ENCODE assay signal across 18 cellular contexts in genomic region chr17:40608061-40608581, GRCh38. TPM values are rescaled to one million over a fixed set of nuclear protein-coding genes. Genes with fewer than 3 reads are reported as not detected.
A peak's percentile ranks its signal among the peaks of the same experiment; 100 is the strongest.
DNase-seq lines count a peak whose midpoint lies in the region; ATAC-seq and TF ChIP-seq lines count a peak whose summit lies in the region.
"Had no signal": no experiment of that assay in that cellular context is flagged by ENCODE, and none has a peak within 500 bp of the region (broad histone marks: within the 10 kb centered on the region; RNA-seq: fewer than 3 reads in every experiment).

No MANE protein-coding gene starts in this region.

- H3K36me3 ChIP-seq in lung (ENCODE audit: control insufficient read depth in 2 of 2, insufficient read depth in 2 of 2, low read length in 2 of 2): no peaks in the 10 kb centered on the region
- H3K36me3 ChIP-seq in upper lobe of right lung: no peaks in the 10 kb centered on the region

- H3K4me3 Mint-ChIP-seq in activated naive CD4-positive, alpha-beta T cell treated with anti-CD3 and anti-CD28 coated beads, Interleukin-2, amount 10 ng/mL, durations not matched to agents 7 days and 5 days: no peak overlapping the region
- peak overlapping the region; percentile 39 for H3K4me3 Mint-ChIP-seq in activated T-helper 1 cell treated with anti-CD3 and anti-CD28 coated beads, Interleukin-12 subunit alpha, Interleukin-12 subunit beta, Interleukin-2, Interleukin-4 antibody, amounts not matched to agents 30 ng/mL and 10 ng/mL and 1 ng/mL, durations not matched to agents 14 hours and 24 hours and 36 hours
- H3K4me3 Mint-ChIP-seq: nephron progenitor cell had no signal

- H3K27ac Mint-ChIP-seq in activated naive CD4-positive, alpha-beta T cell treated with anti-CD3 and anti-CD28 coated beads, Interleukin-2, amount 10 ng/mL, durations not matched to agents 7 days and 5 days: peak overlapping the region; percentile 86
- H3K27ac Mint-ChIP-seq in activated T-helper 1 cell treated with anti-CD3 and anti-CD28 coated beads, Interleukin-12 subunit alpha, Interleukin-12 subunit beta, Interleukin-2, Interleukin-4 antibody, amounts not matched to agents 30 ng/mL and 10 ng/mL and 1 ng/mL, durations not matched to agents 14 hours and 24 hours and 36 hours: peak overlapping the region; percentile 93
- H3K27ac Mint-ChIP-seq: nephron progenitor cell had no signal

- no peak for TF ChIP-seq CTCF in lung (IDR thresholded peaks at IDR 0.05; ENCODE audit: control extremely low read depth, extremely low read depth)
- TF ChIP-seq CTCF in upper lobe of right lung (IDR thresholded peaks at IDR 0.05): no peak

- ATAC-seq in lung (ENCODE audit: insufficient read depth, low FRiP score): no peak
- ATAC-seq in upper lobe of right lung: peak; percentile 14

- intact Hi-C loops in activated T-helper 1 cell treated with anti-CD3 and anti-CD28 coated beads, Interleukin-12 subunit alpha, Interleukin-12 subunit beta, Interleukin-2, Interleukin-4 antibody, amounts not matched to agents 30 ng/mL and 10 ng/mL and 1 ng/mL, durations not matched to agents 14 hours and 24 hours and 36 hours (cut with micrococcal nuclease): loop anchor here (1.0 to 5.0 kb wide), 2 partner anchors 10 to 161 kb away; no protein-coding TSS in a partner anchor
- intact Hi-C loops in upper lobe of right lung (cut with DNase I): no loop called here

- H3K27ac ChIP-seq in lung (ENCODE audit: low read depth in 1 of 2, low read length in 1 of 2): no peak overlapping the region
- H3K27ac ChIP-seq in upper lobe of right lung: no peak overlapping the region
- H3K27ac ChIP-seq: VCaP had no signal

- H3K36me3 Mint-ChIP-seq in activated naive CD4-positive, alpha-beta T cell treated with anti-CD3 and anti-CD28 coated beads, Interleukin-2, amount 10 ng/mL, durations not matched to agents 7 days and 5 days: peaks cover 8% of the 10 kb centered on the region
- H3K36me3 Mint-ChIP-seq in activated T-helper 1 cell treated with anti-CD3 and anti-CD28 coated beads, Interleukin-12 subunit alpha, Interleukin-12 subunit beta, Interleukin-2, Interleukin-4 antibody, amounts not matched to agents 30 ng/mL and 10 ng/mL and 1 ng/mL, durations not matched to agents 14 hours and 24 hours and 36 hours (ENCODE audit: low read depth): no peaks in the 10 kb centered on the region

- H3K4me1 Mint-ChIP-seq in activated naive CD4-positive, alpha-beta T cell treated with anti-CD3 and anti-CD28 coated beads, Interleukin-2, amount 10 ng/mL, durations not matched to agents 7 days and 5 days: peaks cover 98% of the 10 kb centered on the region
- peaks cover 93% of the 10 kb centered on the region for H3K4me1 Mint-ChIP-seq in activated T-helper 1 cell treated with anti-CD3 and anti-CD28 coated beads, Interleukin-12 subunit alpha, Interleukin-12 subunit beta, Interleukin-2, Interleukin-4 antibody, amounts not matched to agents 30 ng/mL and 10 ng/mL and 1 ng/mL, durations not matched to agents 14 hours and 24 hours and 36 hours (ENCODE audit: low read depth)

- H3K4me3 ChIP-seq in lung: no peak overlapping the region
- no peak overlapping the region for H3K4me3 ChIP-seq in upper lobe of right lung

- CTCF ChIA-PET in activated naive CD4-positive, alpha-beta T cell treated with anti-CD3 and anti-CD28 coated beads, Interleukin-2, amount 10 ng/mL, durations not matched to agents 7 days and 5 days (lab: Charles Lee): interaction anchor here (1.1 to 1.8 kb wide), 3 partner anchors 43 to 46 kb away, joined by 3 to 9 read pairs (median 3); partner anchors contain the start of gene CCR7

- DNase-seq in activated naive CD4-positive, alpha-beta T cell treated with anti-CD3 and anti-CD28 coated beads, Interleukin-2, amount 10 ng/mL, durations not matched to agents 7 days and 5 days: peak; percentile 47
- DNase-seq in activated naive CD4-positive, alpha-beta T cell treated with anti-CD3 and anti-CD28 coated beads, Interleukin-2, amount 50 U/mL, for 16 hours: no peak
- peak; percentile 24 for DNase-seq in activated T-helper 1 cell treated with anti-CD3 and anti-CD28 coated beads, Interleukin-12 subunit alpha, Interleukin-12 subunit beta, Interleukin-2, Interleukin-4 antibody, amounts not matched to agents 30 ng/mL and 10 ng/mL and 1 ng/mL, durations not matched to agents 14 hours and 24 hours and 36 hours (ENCODE audit: low spot score)
- DNase-seq in lung (ENCODE audit: low spot score) (peak; percentile 6), upper lobe of right lung (no peak), NCI-H446 treated with DMSO at 0.1 percent for 48 hours (lab: John Stamatoyannopoulos, UW) (no peak), kidney tubule cell (ENCODE audit: low spot score) (no peak), NCI-H226 (no peak)
- DNase-seq: Calu3, cortex of kidney, GOT3, Karpas-422, NCI-H1105 treated with DMSO at 0.1 percent for 48 hours, NCI-H748 treated with DMSO at 0.1 percent for 48 hours, nephron progenitor cell, SK-N-SH had no signal

- H3K4me1 ChIP-seq in lung (ENCODE audit: control insufficient read depth in 2 of 2, insufficient read depth in 2 of 2, low read length in 2 of 2) (peaks cover 0 to 11% of the 10 kb centered on the region in 2 donors), upper lobe of right lung (peaks cover 6% of the 10 kb centered on the region)

- no peaks in the 10 kb centered on the region for H3K9me3 ChIP-seq in lung (ENCODE audit: control insufficient read depth in 2 of 2, insufficient read depth in 1 of 2, low read length in 1 of 2)
- no peaks in the 10 kb centered on the region for H3K9me3 ChIP-seq in upper lobe of right lung
- H3K9me3 ChIP-seq: SK-N-SH had no signal

- no peaks in the 10 kb centered on the region for H3K27me3 ChIP-seq in lung (ENCODE audit: control insufficient read depth, insufficient read depth)
- H3K27me3 ChIP-seq in upper lobe of right lung: no peaks in the 10 kb centered on the region

- no peaks in the 10 kb centered on the region for H3K9me3 Mint-ChIP-seq in activated naive CD4-positive, alpha-beta T cell treated with anti-CD3 and anti-CD28 coated beads, Interleukin-2, amount 10 ng/mL, durations not matched to agents 7 days and 5 days
- H3K9me3 Mint-ChIP-seq in activated T-helper 1 cell treated with anti-CD3 and anti-CD28 coated beads, Interleukin-12 subunit alpha, Interleukin-12 subunit beta, Interleukin-2, Interleukin-4 antibody, amounts not matched to agents 30 ng/mL and 10 ng/mL and 1 ng/mL, durations not matched to agents 14 hours and 24 hours and 36 hours: no peaks in the 10 kb centered on the region
- H3K9me3 Mint-ChIP-seq: nephron progenitor cell had no signal

- WGBS in lung, 2 donors: 68 to 82% methylated on average over 6 of the region's 6 CpGs

- H3K27me3 Mint-ChIP-seq in activated naive CD4-positive, alpha-beta T cell treated with anti-CD3 and anti-CD28 coated beads, Interleukin-2, amount 10 ng/mL, durations not matched to agents 7 days and 5 days: no peaks in the 10 kb centered on the region
- H3K27me3 Mint-ChIP-seq in activated T-helper 1 cell treated with anti-CD3 and anti-CD28 coated beads, Interleukin-12 subunit alpha, Interleukin-12 subunit beta, Interleukin-2, Interleukin-4 antibody, amounts not matched to agents 30 ng/mL and 10 ng/mL and 1 ng/mL, durations not matched to agents 14 hours and 24 hours and 36 hours (ENCODE audit: insufficient read depth): peaks cover 3% of the 10 kb centered on the region

RNA-seq across cellular contexts. Expression of gene SMARCE1, which starts 39.5 kb away (rescaled TPM):
- 125 and 132 TPM in 2 replicates for total RNA-seq in activated T-helper 1 cell treated with anti-CD3 and anti-CD28 coated beads, Interleukin-12 subunit alpha, Interleukin-12 subunit beta, Interleukin-2, Interleukin-4 antibody, amounts not matched to agents 30 ng/mL and 10 ng/mL and 1 ng/mL, durations not matched to agents 14 hours and 24 hours and 36 hours
- 100 to 1,000 TPM in 1 of 2 donors, 10 to 100 TPM in 1; 76.4 to 137 TPM for total RNA-seq in lung
- 10 to 100 TPM; 55.2 to 58.1 TPM for polyA plus RNA-seq in lung
- total RNA-seq in upper lobe of right lung: 80.2 TPM

RNA-seq across cellular contexts. Expression of gene CCR7, which starts 42.8 kb away (rescaled TPM):
- 165 and 166 TPM in 2 replicates for total RNA-seq in activated T-helper 1 cell treated with anti-CD3 and anti-CD28 coated beads, Interleukin-12 subunit alpha, Interleukin-12 subunit beta, Interleukin-2, Interleukin-4 antibody, amounts not matched to agents 30 ng/mL and 10 ng/mL and 1 ng/mL, durations not matched to agents 14 hours and 24 hours and 36 hours
- 1 to 10 TPM; 1.8 to 4.0 TPM for total RNA-seq in lung
- 1 to 10 TPM; 2.1 to 5.9 TPM for polyA plus RNA-seq in lung
- 1.1 TPM for total RNA-seq in upper lobe of right lung
- total RNA-seq: Calu3, epithelial cell of proximal tubule had no signal
- polyA plus RNA-seq: SK-N-SH had no signal

RNA-seq across cellular contexts. Expression of gene KRT222, which starts 56.9 kb away (rescaled TPM):
- not detected in 2 replicates for total RNA-seq in activated T-helper 1 cell treated with anti-CD3 and anti-CD28 coated beads, Interleukin-12 subunit alpha, Interleukin-12 subunit beta, Interleukin-2, Interleukin-4 antibody, amounts not matched to agents 30 ng/mL and 10 ng/mL and 1 ng/mL, durations not matched to agents 14 hours and 24 hours and 36 hours
- under 1 TPM in 1 of 2 donors, not detected in 1; 0.18 TPM for total RNA-seq in lung
- under 1 TPM; 0.10 to 0.26 TPM for polyA plus RNA-seq in lung
- total RNA-seq in upper lobe of right lung: 1.3 TPM
- total RNA-seq: Calu3, epithelial cell of proximal tubule had no signal
- polyA plus RNA-seq: SK-N-SH had no signal

Comparison
In these comparisons a context has a peak if more than half of its experiments do, and no peak if none do; other contexts are left out.
1. DNase-seq: peak in activated naive CD4-positive, alpha-beta T cell treated with anti-CD3 and anti-CD28 coated beads, Interleukin-2, amount 10 ng/mL, durations not matched to agents 7 days and 5 days (single experiment), activated T-helper 1 cell treated with anti-CD3 and anti-CD28 coated beads, Interleukin-12 subunit alpha, Interleukin-12 subunit beta, Interleukin-2, Interleukin-4 antibody, amounts not matched to agents 30 ng/mL and 10 ng/mL and 1 ng/mL, durations not matched to agents 14 hours and 24 hours and 36 hours (single experiment) and lung (single experiment); none in activated naive CD4-positive, alpha-beta T cell treated with anti-CD3 and anti-CD28 coated beads, Interleukin-2, amount 50 U/mL, for 16 hours (single experiment), upper lobe of right lung (single experiment), NCI-H446 treated with DMSO at 0.1 percent for 48 hours (single experiment), kidney tubule cell (single experiment) and NCI-H226 (single experiment).
2. RNA of gene CCR7, which starts 42.8 kb away (total RNA-seq): 165 to 166 TPM in activated T-helper 1 cell treated with anti-CD3 and anti-CD28 coated beads, Interleukin-12 subunit alpha, Interleukin-12 subunit beta, Interleukin-2, Interleukin-4 antibody, amounts not matched to agents 30 ng/mL and 10 ng/mL and 1 ng/mL, durations not matched to agents 14 hours and 24 hours and 36 hours; 1.8 to 4.0 TPM in lung and 1.1 TPM in upper lobe of right lung (single experiment); every median in the first group is over 10 times any median in the second.